Comparison of ENCODE assay signal across 8 cellular contexts in the genomic region with DNA sequence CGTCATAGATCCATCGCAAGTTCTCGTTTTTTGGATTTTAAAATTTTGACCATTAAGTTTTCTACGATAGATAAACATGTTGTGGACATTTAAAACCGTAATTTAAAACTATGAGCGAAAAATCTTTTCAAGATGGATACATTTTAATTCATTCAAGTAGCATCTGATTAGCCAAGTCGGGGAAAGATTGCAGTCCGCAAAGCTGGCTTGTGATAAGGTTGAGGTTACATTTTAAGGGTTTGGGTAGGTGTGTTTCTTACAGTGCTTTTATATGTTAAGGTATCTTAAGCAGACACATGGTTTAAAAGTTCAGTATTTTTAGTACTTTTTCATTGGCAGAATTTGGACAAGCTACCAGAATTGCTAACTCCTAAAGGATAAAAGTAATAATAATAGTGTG. TPM values are rescaled to one million over a fixed set of nuclear protein-coding genes. Genes with fewer than 3 reads are reported as not detected.
DNase-seq lines count a peak whose midpoint lies in the region; ATAC-seq and TF ChIP-seq lines count a peak whose summit lies in the region.

No MANE protein-coding gene starts in this region.

- no peaks in the 10 kb centered on the region for H3K9me3 ChIP-seq in CD8-positive, alpha-beta memory T cell (ENCODE audit: low read length)
- H3K9me3 ChIP-seq in OCI-LY1 (ENCODE audit: low read length) = no peaks in the 10 kb centered on the region
- H3K9me3 ChIP-seq in neural cell (ENCODE audit: low read length) = no peaks in the 10 kb centered on the region

- ATAC-seq in effector memory CD8-positive, alpha-beta T cell (replicated peaks) = no peak
- ATAC-seq in HG02798 (IDR thresholded peaks at IDR 0.05; ENCODE audit: poor library complexity, unreplicated experiment) = no peak

- TF ChIP-seq CTCF in OCI-LY1 (IDR thresholded peaks at IDR 0.05; ENCODE audit: low read length) (no peak), neural cell (IDR thresholded peaks at IDR 0.05; ENCODE audit: poor library complexity, severe bottlenecking) (no peak)

- H3K36me3 ChIP-seq in CD8-positive, alpha-beta memory T cell (ENCODE audit: insufficient read depth, low read length) = no peaks in the 10 kb centered on the region
- peaks cover 48% of the 10 kb centered on the region for H3K36me3 ChIP-seq in OCI-LY1 (ENCODE audit: insufficient read depth, low read length)
- no peaks in the 10 kb centered on the region for H3K36me3 ChIP-seq in neural cell (ENCODE audit: insufficient read depth, low read length)

- H3K4me3 ChIP-seq in CD8-positive, alpha-beta memory T cell (ENCODE audit: low read length) = peak overlapping the region; percentile 68
- H3K4me3 ChIP-seq in OCI-LY1 (ENCODE audit: low read depth, low read length, poor library complexity, severe bottlenecking) = peak overlapping the region; percentile 93
- H3K4me3 ChIP-seq in neural cell (ENCODE audit: low read length) = peak overlapping the region; percentile 96

- peaks cover 0 to 6% of the 10 kb centered on the region in 2 donors for H3K27me3 Mint-ChIP-seq in CD8-positive, alpha-beta memory T cell
- H3K27me3 Mint-ChIP-seq in effector memory CD8-positive, alpha-beta T cell = no peaks in the 10 kb centered on the region

- no peaks in the 10 kb centered on the region for H3K9me3 Mint-ChIP-seq in CD8-positive, alpha-beta memory T cell
- H3K9me3 Mint-ChIP-seq in effector memory CD8-positive, alpha-beta T cell = no peaks in the 10 kb centered on the region

- H3K4me1 Mint-ChIP-seq in CD8-positive, alpha-beta memory T cell = peaks cover 53 to 79% (median 63%) of the 10 kb centered on the region in 3 donors
- H3K4me1 Mint-ChIP-seq in effector memory CD8-positive, alpha-beta T cell (ENCODE audit: low read depth in 2 of 2) = peaks cover 39 to 52% of the 10 kb centered on the region in 2 donors

- H3K79me2 ChIP-seq in OCI-LY1 (ENCODE audit: insufficient read depth, low read length) (peaks cover 84% of the 10 kb centered on the region), neural cell (replicated peaks; ENCODE audit: insufficient read depth, low read length) (peaks cover 79% of the 10 kb centered on the region)

- no peak for DNase-seq in CD8-positive, alpha-beta memory T cell
- DNase-seq in effector memory CD8-positive, alpha-beta T cell = no peak
- DNase-seq in NCI-H2029 treated with DMSO at 0.1 percent for 48 hours (lab: John Stamatoyannopoulos, UW) (no peak), NCI-H774 (lab: John Stamatoyannopoulos, UW) (no peak)
- DNase-seq in stimulated activated CD4-positive, alpha-beta T cell treated with anti-CD3 and anti-CD28 coated beads, Interleukin-2, amount 100 ng/mL, for 48 hours = no peak

- H3K9me2 ChIP-seq in OCI-LY1 (ENCODE audit: low read depth, low read length) (no peaks in the 10 kb centered on the region), neural cell (ENCODE audit: insufficient read depth, low read length) (no peaks in the 10 kb centered on the region)

- peaks cover 0 to 36% (median 3%) of the 10 kb centered on the region in 3 donors for H3K36me3 Mint-ChIP-seq in CD8-positive, alpha-beta memory T cell
- peaks cover 44% of the 10 kb centered on the region for H3K36me3 Mint-ChIP-seq in effector memory CD8-positive, alpha-beta T cell (ENCODE audit: insufficient read depth)

- H3K9ac ChIP-seq in OCI-LY1 (ENCODE audit: low read length) (peak overlapping the region; percentile 95), neural cell (ENCODE audit: low read length) (peak overlapping the region; percentile 98)

- H2AFZ ChIP-seq in OCI-LY1 (ENCODE audit: low read length) (no peak overlapping the region), neural cell (ENCODE audit: low read depth, low read length) (no peak overlapping the region)

- H3K4me3 Mint-ChIP-seq in CD8-positive, alpha-beta memory T cell = peak overlapping the region; percentile 88 to 97 (median 92)
- peak overlapping the region; percentile 96 for H3K4me3 Mint-ChIP-seq in effector memory CD8-positive, alpha-beta T cell

- no peak for TF ChIP-seq EP300 in neural cell (conservative IDR thresholded peaks at IDR 0.05; ENCODE audit: poor library complexity, severe bottlenecking)

- H4K20me1 ChIP-seq in OCI-LY1 (ENCODE audit: insufficient read depth, low read length) (0 out of 2 replicates have a peak, but pooled peaks cover 2% of the 10 kb centered on the region), neural cell (ENCODE audit: insufficient read depth) (peaks cover 15% of the 10 kb centered on the region)

- peak overlapping the region; percentile 87 for H3K27ac ChIP-seq in CD8-positive, alpha-beta memory T cell (ENCODE audit: low read depth, low read length)
- H3K27ac ChIP-seq in OCI-LY1 (ENCODE audit: low read depth, low read length, poor library complexity, severe bottlenecking) (peak overlapping the region; percentile 71), neural cell (ENCODE audit: low read length) (peak overlapping the region; percentile 99)

- peak overlapping the region; percentile 91 for H3K4me2 ChIP-seq in OCI-LY1 (ENCODE audit: low read length)
- peak overlapping the region; percentile 90 for H3K4me2 ChIP-seq in neural cell (ENCODE audit: low read length)

- CTCF ChIA-PET in CD8-positive, alpha-beta memory T cell (lab: Charles Lee) = interaction anchor here (1.6 to 2.4 kb wide), 2 partner anchors 37 to 250 kb away, joined by 4 to 12 read pairs; no protein-coding TSS in a partner anchor

- H3K27ac Mint-ChIP-seq in CD8-positive, alpha-beta memory T cell = peak overlapping the region; percentile 85 to 97 (median 92)
- peak overlapping the region; percentile 99 for H3K27ac Mint-ChIP-seq in effector memory CD8-positive, alpha-beta T cell

- H3F3A ChIP-seq in OCI-LY1 (ENCODE audit: insufficient read depth, low read length) (no peaks in the 10 kb centered on the region), neural cell (ENCODE audit: insufficient read depth, low read length, poor library complexity, severe bottlenecking) (peaks cover 6% of the 10 kb centered on the region)

- H3K4me1 ChIP-seq in CD8-positive, alpha-beta memory T cell (ENCODE audit: insufficient read depth, low read length) = peaks cover 39% of the 10 kb centered on the region
- H3K4me1 ChIP-seq in OCI-LY1 (ENCODE audit: insufficient read depth, low read length, severe bottlenecking) = peaks cover 58% of the 10 kb centered on the region

- H3K27me3 ChIP-seq in CD8-positive, alpha-beta memory T cell (ENCODE audit: insufficient read depth, low read length, poor library complexity, severe bottlenecking) = no peaks in the 10 kb centered on the region
- no peaks in the 10 kb centered on the region for H3K27me3 ChIP-seq in OCI-LY1 (ENCODE audit: insufficient read depth, low read length)
- H3K27me3 ChIP-seq in neural cell (ENCODE audit: insufficient read depth, low read depth, low read length) = no peaks in the 10 kb centered on the region

- TF ChIP-seq RAD21 in neural cell (conservative IDR thresholded peaks at IDR 0.05) = no peak

- POLR2A ChIA-PET in CD8-positive, alpha-beta memory T cell (lab: Charles Lee) = interaction anchor here (0.6 to 6.5 kb wide), 6 partner anchors 24 to 61 kb away, joined by 3 to 84 read pairs (median 12); partner anchors contain the start of genes ACAT2, MRPL18, SOD2 and TCP1

TF ChIP-seq in neural cell, 6 proteins besides CTCF, POLR2A, EP300 and RAD21:
- TF ChIP-seq REST (IDR thresholded peaks at IDR 0.05; ENCODE audit: borderline replicate concordance) = no peak
- TF ChIP-seq MXI1 (conservative IDR thresholded peaks at IDR 0.05; ENCODE audit: poor library complexity, severe bottlenecking) = no peak
- no peak for TF ChIP-seq SMC3 (conservative IDR thresholded peaks at IDR 0.05; ENCODE audit: poor library complexity)
- TF ChIP-seq TAF1 (IDR thresholded peaks at IDR 0.05; ENCODE audit: low read depth) = no peak
- no peak for TF ChIP-seq POLR2AphosphoS5 (IDR thresholded peaks at IDR 0.05)
- no peak for TF ChIP-seq EZH2 (IDR thresholded peaks at IDR 0.05; ENCODE audit: borderline replicate concordance, insufficient read depth, low read length, poor library complexity, severe bottlenecking)
TF ChIP-seq in neural cell: peak in this region for 0.

RNA-seq across cellular contexts. Expression of gene WTAP, which starts 1.2 kb away (rescaled TPM):
- 100 to 1,000 TPM in 1 of 2 experiments, 10 to 100 TPM in 1; 95.1 to 103 TPM for total RNA-seq in CD8-positive, alpha-beta memory T cell
- polyA plus RNA-seq in CD8-positive, alpha-beta memory T cell = 149 TPM
- polyA plus RNA-seq in neural cell = 94.1 and 98.3 TPM in 2 replicates
- polyA minus RNA-seq in neural cell = 164 and 177 TPM in 2 replicates

RNA-seq across cellular contexts. Expression of gene ACAT2, which starts 33.3 kb away (rescaled TPM):
- total RNA-seq in CD8-positive, alpha-beta memory T cell = 10 to 100 TPM; 68.8 to 69.7 TPM
- polyA plus RNA-seq in CD8-positive, alpha-beta memory T cell = 33.3 TPM
- polyA plus RNA-seq in neural cell = 143 and 145 TPM in 2 replicates
- 71.6 and 85.5 TPM in 2 replicates for polyA minus RNA-seq in neural cell

RNA-seq across cellular contexts. Expression of gene SOD2, which starts 35.5 kb away (rescaled TPM):
- 10 to 100 TPM; 82.9 to 86.6 TPM for total RNA-seq in CD8-positive, alpha-beta memory T cell
- polyA plus RNA-seq in CD8-positive, alpha-beta memory T cell = 85.0 TPM
- 117 and 137 TPM in 2 replicates for polyA plus RNA-seq in neural cell
- 107 and 186 TPM in 2 replicates for polyA minus RNA-seq in neural cell
